In the genomic region with DNA sequence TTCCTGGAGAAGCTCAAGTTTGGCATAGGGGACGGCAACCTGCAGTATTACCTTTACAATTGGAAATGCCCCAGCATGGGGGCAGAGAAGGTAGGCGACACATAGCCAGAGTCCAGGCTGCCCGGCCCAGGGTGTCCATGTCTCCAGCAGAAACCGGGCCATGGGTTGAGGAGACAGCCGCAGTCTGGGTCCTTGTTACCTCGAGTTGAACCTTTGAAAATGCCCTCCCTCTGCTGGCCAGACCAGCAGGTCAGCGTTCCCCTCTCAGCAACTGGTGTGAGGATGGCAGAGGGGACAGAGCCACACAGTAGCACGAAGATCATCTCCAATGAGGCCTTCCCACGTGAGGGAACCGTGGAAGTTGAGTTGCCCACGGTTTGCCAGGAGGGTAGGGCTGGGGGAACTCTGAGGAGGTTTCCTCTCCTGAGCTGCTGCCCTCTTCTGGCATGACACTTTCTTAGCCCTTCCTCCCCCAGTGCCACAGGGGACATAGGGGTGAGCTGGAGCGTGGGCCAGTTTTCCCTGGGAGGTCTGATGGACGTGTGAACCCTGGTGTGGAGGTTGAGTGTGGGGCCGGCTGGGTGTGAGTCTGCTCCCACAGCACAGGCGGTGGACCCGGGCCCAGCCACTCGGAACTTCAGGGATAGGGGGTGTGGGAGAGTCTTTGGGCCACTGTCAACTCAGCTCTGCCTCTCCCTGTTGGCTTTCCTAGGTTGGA, we compare ENCODE assay signal across 18 cellular contexts. TPM values are rescaled to one million over a fixed set of nuclear protein-coding genes. Genes with fewer than 3 reads are reported as not detected.
A peak's percentile ranks its signal among the peaks of the same experiment; 100 is the strongest.
DNase-seq lines count a peak whose midpoint lies in the region; ATAC-seq, FAIRE-seq and TF ChIP-seq lines count a peak whose summit lies in the region.
"Had no signal": no experiment of that assay in that cellular context is flagged by ENCODE, and none has a peak within 500 bp of the region (broad histone marks: within the 10 kb centered on the region; RNA-seq: fewer than 3 reads in every experiment).

No MANE protein-coding gene starts in this region.

- H3K27ac ChIP-seq in RWPE2 (ENCODE audit: poor library complexity, severe bottlenecking) (no peak overlapping the region), HepG2 (ENCODE audit: extremely low read length, insufficient read depth, low read length) (no peak overlapping the region)
- H3K27ac ChIP-seq: epithelial cell of prostate had no signal

- H3K9me3 ChIP-seq in RWPE2 (ENCODE audit: severe bottlenecking) (no peaks in the 10 kb centered on the region), HepG2 (ENCODE audit: low read length) (no peaks in the 10 kb centered on the region)

- CTCF ChIA-PET in HepG2 (lab: Yijun Ruan, JAX; ENCODE audit: low intra/inter-chr PET ratio, low total read pairs) = interaction anchor here (1.0 kb wide), 1 partner anchor 28 kb away, joined by 3 read pairs; a partner anchor contains a TSS

- no TSS peak for BruUV-seq in HepG2 (replicated peaks; lab: Mats Ljungman, UMichigan)

- H3K4me3 ChIP-seq in RWPE2 (ENCODE audit: severe bottlenecking) = no peak overlapping the region
- H3K4me3 ChIP-seq in HepG2 (replicated peaks in 1 of 3; ENCODE audit: insufficient read depth in 1 of 3, low read depth in 2 of 3, low read length in 3 of 3) = no peak overlapping the region

- TF ChIP-seq CTCF in GM12872 (IDR thresholded peaks at IDR 0.05; ENCODE audit: insufficient read depth, low read depth, low read length) = 0 out of 3 replicates have a peak, but pooled peaks have one; percentile 4
- peak; percentile 14 for TF ChIP-seq CTCF in RWPE2 (IDR thresholded peaks at IDR 0.05; ENCODE audit: poor library complexity, severe bottlenecking)
- peak; percentile 24; the same call in 1 of the 2 replicates for TF ChIP-seq CTCF in HepG2 (CRISPR knock-in tag; IDR thresholded peaks at IDR 0.05)

- no peak overlapping the region for H3K4me2 ChIP-seq in HepG2 (ENCODE audit: low read depth, low read length)

- in situ Hi-C loops in HepG2 (cut with HindIII; ENCODE audit: extremely low pct_ligation_motif_present, low pct_unique_long_range_greater_than_20kb) = loop anchor here (10.0 kb wide), 1 partner anchor 180 kb away; no protein-coding TSS in a partner anchor

- peak; percentile 6; the same call in 1 of the 3 replicates for ATAC-seq in RWPE2 (ENCODE audit: low read depth)
- no peak for ATAC-seq in HepG2

- 96% methylated on average over 17 of the region's 17 CpGs for WGBS in HepG2 (ENCODE audit: low lambda C conversion rate)

- no peaks in the 10 kb centered on the region for H4K20me1 ChIP-seq in HepG2 (ENCODE audit: insufficient read depth, low read length)

- intact Hi-C loops in HepG2 (cut with micrococcal nuclease; ENCODE audit: unreplicated experiment) = no loop called here

- H3K36me3 ChIP-seq in RWPE2 (ENCODE audit: low read depth) (peaks cover 86% of the 10 kb centered on the region), HepG2 (replicated peaks in 1 of 2; ENCODE audit: control insufficient read depth in 1 of 2, insufficient read depth in 2 of 2, low read length in 2 of 2) (peaks cover 41 to 61% of the 10 kb centered on the region in 2 experiments)

- no peaks in the 10 kb centered on the region for H3K79me2 ChIP-seq in HepG2 (ENCODE audit: insufficient read depth, low read length)

- H3K4me1 ChIP-seq in RWPE2 (ENCODE audit: insufficient read depth, poor library complexity, severe bottlenecking) = no peaks in the 10 kb centered on the region
- H3K4me1 ChIP-seq in HepG2 (ENCODE audit: insufficient read depth, low read length) = peaks cover 30% of the 10 kb centered on the region

- no peak for TF ChIP-seq EP300 in HepG2 (IDR thresholded peaks at IDR 0.05; ENCODE audit: low read depth in 2 of 2, low read length in 2 of 2)
- TF ChIP-seq EP300 in HepG2 (CRISPR knock-in tag; IDR thresholded peaks at IDR 0.05; ENCODE audit: borderline replicate concordance) = no peak

- FAIRE-seq in HepG2 (lab: Jason Lieb, UNC) = no peak
- FAIRE-seq: D721Med, GM18507, RCC 7860 had no signal

- H3K27me3 ChIP-seq in RWPE2 (ENCODE audit: insufficient read depth, poor library complexity, severe bottlenecking) (no peaks in the 10 kb centered on the region), HepG2 (ENCODE audit: control insufficient read depth in 1 of 2, insufficient read depth in 2 of 2, low read length in 2 of 2) (no peaks in the 10 kb centered on the region)

- DNase-seq in RWPE2 (ENCODE audit: low spot score) (no peak), HepG2 (ENCODE audit: low spot score) (no peak), NCI-H526 treated with DMSO at 0.1 percent for 48 hours (lab: John Stamatoyannopoulos, UW) (no peak), NCI-H82 (lab: John Stamatoyannopoulos, UW) (no peak)
- no peak for DNase-seq in activated CD4-positive, alpha-beta T cell treated with anti-CD3 and anti-CD28 coated beads for 48 hours
- DNase-seq: activated B cell treated with CpG ODN at 0.5 μM for 24 hours; activated effector memory CD4-positive, alpha-beta T cell treated with anti-CD3 and anti-CD28 coated beads, Interleukin-2, amount 50 U/mL, for 16 hours; aorta; cortex of kidney; NCI-H526; retina; stimulated activated CD4-positive, alpha-beta T cell treated with anti-CD3 and anti-CD28 coated beads, Interleukin-1b, Interleukin-23, amount 100 ng/mL, for 48 hours; T-helper 1 cell had no signal

- TF ChIP-seq RAD21 in HepG2 (CRISPR knock-in tag; IDR thresholded peaks at IDR 0.05) = no peak

- H2AFZ ChIP-seq in HepG2 (ENCODE audit: low read length) = no peak overlapping the region

- no peak overlapping the region for H3K9ac ChIP-seq in HepG2 (ENCODE audit: insufficient read depth, low read depth, low read length)

- POLR2A ChIA-PET in HepG2 (lab: Yijun Ruan, JAX) = interaction anchor here (1.6 kb wide), 1 partner anchor 44 kb away, joined by 4 read pairs; a partner anchor contains a TSS

- no peak for TF ChIP-seq POLR2A in HepG2 (IDR thresholded peaks at IDR 0.05; ENCODE audit: insufficient read depth in 1 of 2, low read depth in 2 of 2, low read length in 2 of 2)

RNA-seq across cellular contexts. Expression of a gene that starts 27.2 kb away (rescaled TPM):
- total RNA-seq in HepG2 (2016; rRNA removed; fragmentation: Illumina TruSeq; extraction: Trizol) = 5.5 and 11.3 TPM in 2 replicates
- total RNA-seq in HepG2 (2016; cell fraction: cytosol; rRNA removed; fragmentation: Illumina TruSeq; extraction: Trizol; ENCODE audit: low read depth) = 5.6 and 8.7 TPM in 2 replicates
- total RNA-seq in HepG2 (2016; cell fraction: insoluble cytoplasmic fraction; rRNA removed; fragmentation: Illumina TruSeq; extraction: Trizol) = 6.2 and 9.4 TPM in 2 replicates
- 23.5 and 28.9 TPM in 2 replicates for total RNA-seq in HepG2 (2016; cell fraction: membrane; rRNA removed; fragmentation: Illumina TruSeq; extraction: Trizol)
- total RNA-seq in HepG2 (2016; cell fraction: nucleus; rRNA removed; fragmentation: Illumina TruSeq; extraction: Trizol) = 4.2 and 4.3 TPM in 2 replicates
- 39.1 and 46.1 TPM in 2 replicates for polyA plus RNA-seq in HepG2 (2011; rRNA removed)
- polyA plus RNA-seq in HepG2 (2011; cell fraction: cytosol; rRNA removed) = 28.6 and 40.9 TPM in 2 replicates
- 37.4 and 43.6 TPM in 2 replicates for polyA plus RNA-seq in HepG2 (2011; cell fraction: nucleus; rRNA removed)
- 8.5 and 22.4 TPM in 2 replicates for polyA plus RNA-seq in HepG2 (2012)
- 17.4 and 19.5 TPM in 2 replicates for polyA plus RNA-seq in HepG2 (2016; cell fraction: cytosol; fragmentation: Illumina TruSeq; extraction: Trizol; ENCODE audit: low read depth)
- 14.0 and 24.9 TPM in 2 replicates for polyA plus RNA-seq in HepG2 (2016; cell fraction: insoluble cytoplasmic fraction; fragmentation: Illumina TruSeq; extraction: Trizol; ENCODE audit: low read depth)
- polyA plus RNA-seq in HepG2 (2016; cell fraction: membrane; fragmentation: Illumina TruSeq; extraction: Trizol; ENCODE audit: low read depth) = 30.5 and 46.5 TPM in 2 replicates
- 24.9 and 28.4 TPM in 2 replicates for polyA plus RNA-seq in HepG2 (2016; cell fraction: nucleus; fragmentation: Illumina TruSeq; extraction: Trizol; ENCODE audit: insufficient read depth, low read depth)
- polyA minus RNA-seq in HepG2 (2011; rRNA and poly(A)+ RNA removed; ENCODE audit: low replicate concordance) = 68.8 and 256 TPM in 2 replicates
- 26.0 and 39.9 TPM in 2 replicates for polyA minus RNA-seq in HepG2 (2011; cell fraction: cytosol; rRNA and poly(A)+ RNA removed)
- polyA minus RNA-seq in HepG2 (2011; cell fraction: nucleus; rRNA and poly(A)+ RNA removed) = 13.4 and 15.7 TPM in 2 replicates

RNA-seq across cellular contexts. Expression of a gene that starts 30.4 kb away (rescaled TPM):
- total RNA-seq in HepG2 (2016; rRNA removed; fragmentation: Illumina TruSeq; extraction: Trizol) = 8.8 and 16.1 TPM in 2 replicates
- total RNA-seq in HepG2 (2016; cell fraction: cytosol; rRNA removed; fragmentation: Illumina TruSeq; extraction: Trizol; ENCODE audit: low read depth) = 8.0 and 13.0 TPM in 2 replicates
- 9.5 and 14.6 TPM in 2 replicates for total RNA-seq in HepG2 (2016; cell fraction: insoluble cytoplasmic fraction; rRNA removed; fragmentation: Illumina TruSeq; extraction: Trizol)
- 12.4 and 18.3 TPM in 2 replicates for total RNA-seq in HepG2 (2016; cell fraction: membrane; rRNA removed; fragmentation: Illumina TruSeq; extraction: Trizol)
- 15.2 and 17.1 TPM in 2 replicates for total RNA-seq in HepG2 (2016; cell fraction: nucleus; rRNA removed; fragmentation: Illumina TruSeq; extraction: Trizol)
- polyA plus RNA-seq in HepG2 (2011; rRNA removed) = 26.9 and 34.1 TPM in 2 replicates
- polyA plus RNA-seq in HepG2 (2011; cell fraction: cytosol; rRNA removed) = 12.2 and 17.4 TPM in 2 replicates
- 71.5 and 77.5 TPM in 2 replicates for polyA plus RNA-seq in HepG2 (2011; cell fraction: nucleus; rRNA removed)
- polyA plus RNA-seq in HepG2 (2012) = 16.9 and 20.5 TPM in 2 replicates
- polyA plus RNA-seq in HepG2 (2016; cell fraction: cytosol; fragmentation: Illumina TruSeq; extraction: Trizol; ENCODE audit: low read depth) = 9.2 and 14.3 TPM in 2 replicates
- polyA plus RNA-seq in HepG2 (2016; cell fraction: insoluble cytoplasmic fraction; fragmentation: Illumina TruSeq; extraction: Trizol; ENCODE audit: low read depth) = 9.9 and 13.7 TPM in 2 replicates
- 10.5 and 15.2 TPM in 2 replicates for polyA plus RNA-seq in HepG2 (2016; cell fraction: membrane; fragmentation: Illumina TruSeq; extraction: Trizol; ENCODE audit: low read depth)
- 36.2 and 39.6 TPM in 2 replicates for polyA plus RNA-seq in HepG2 (2016; cell fraction: nucleus; fragmentation: Illumina TruSeq; extraction: Trizol; ENCODE audit: insufficient read depth, low read depth)
- polyA minus RNA-seq in HepG2 (2011; rRNA and poly(A)+ RNA removed; ENCODE audit: low replicate concordance) = 6.9 and 21.9 TPM in 2 replicates
- 8.3 and 8.4 TPM in 2 replicates for polyA minus RNA-seq in HepG2 (2011; cell fraction: cytosol; rRNA and poly(A)+ RNA removed)
- 26.9 and 36.2 TPM in 2 replicates for polyA minus RNA-seq in HepG2 (2011; cell fraction: nucleus; rRNA and poly(A)+ RNA removed)

RNA-seq across cellular contexts. Expression of a gene that starts 43.2 kb away (rescaled TPM):
- total RNA-seq in HepG2 (2016; rRNA removed; fragmentation: Illumina TruSeq; extraction: Trizol) = 10.5 and 14.8 TPM in 2 replicates
- 2.7 and 3.3 TPM in 2 replicates for total RNA-seq in HepG2 (2016; cell fraction: cytosol; rRNA removed; fragmentation: Illumina TruSeq; extraction: Trizol; ENCODE audit: low read depth)
- 11.7 and 13.0 TPM in 2 replicates for total RNA-seq in HepG2 (2016; cell fraction: insoluble cytoplasmic fraction; rRNA removed; fragmentation: Illumina TruSeq; extraction: Trizol)
- total RNA-seq in HepG2 (2016; cell fraction: membrane; rRNA removed; fragmentation: Illumina TruSeq; extraction: Trizol) = 8.9 and 9.5 TPM in 2 replicates
- total RNA-seq in HepG2 (2016; cell fraction: nucleus; rRNA removed; fragmentation: Illumina TruSeq; extraction: Trizol) = 13.8 and 14.0 TPM in 2 replicates
- polyA plus RNA-seq in HepG2 (2011; rRNA removed) = 16.3 and 16.6 TPM in 2 replicates
- polyA plus RNA-seq in HepG2 (2011; cell fraction: cytosol; rRNA removed) = 13.7 and 14.0 TPM in 2 replicates
- 34.1 and 37.3 TPM in 2 replicates for polyA plus RNA-seq in HepG2 (2011; cell fraction: nucleus; rRNA removed)
- 17.5 and 20.8 TPM in 2 replicates for polyA plus RNA-seq in HepG2 (2012)
- polyA plus RNA-seq in HepG2 (2016; cell fraction: cytosol; fragmentation: Illumina TruSeq; extraction: Trizol; ENCODE audit: low read depth) = 2.7 and 3.3 TPM in 2 replicates
- 36.1 and 41.5 TPM in 2 replicates for polyA plus RNA-seq in HepG2 (2016; cell fraction: insoluble cytoplasmic fraction; fragmentation: Illumina TruSeq; extraction: Trizol; ENCODE audit: low read depth)
- 10.3 and 12.9 TPM in 2 replicates for polyA plus RNA-seq in HepG2 (2016; cell fraction: membrane; fragmentation: Illumina TruSeq; extraction: Trizol; ENCODE audit: low read depth)
- 51.0 and 51.8 TPM in 2 replicates for polyA plus RNA-seq in HepG2 (2016; cell fraction: nucleus; fragmentation: Illumina TruSeq; extraction: Trizol; ENCODE audit: insufficient read depth, low read depth)
- 8.8 and 11.0 TPM in 2 replicates for polyA minus RNA-seq in HepG2 (2011; rRNA and poly(A)+ RNA removed; ENCODE audit: low replicate concordance)
- 10.7 and 11.5 TPM in 2 replicates for polyA minus RNA-seq in HepG2 (2011; cell fraction: cytosol; rRNA and poly(A)+ RNA removed)
- polyA minus RNA-seq in HepG2 (2011; cell fraction: nucleus; rRNA and poly(A)+ RNA removed) = 17.1 and 27.5 TPM in 2 replicates

RNA-seq across cellular contexts. Expression of a gene that starts 43.9 kb away (rescaled TPM):
- 142 and 194 TPM in 2 replicates for total RNA-seq in HepG2 (2016; rRNA removed; fragmentation: Illumina TruSeq; extraction: Trizol)
- 26.5 and 28.3 TPM in 2 replicates for total RNA-seq in HepG2 (2016; cell fraction: cytosol; rRNA removed; fragmentation: Illumina TruSeq; extraction: Trizol; ENCODE audit: low read depth)
- 140 and 195 TPM in 2 replicates for total RNA-seq in HepG2 (2016; cell fraction: insoluble cytoplasmic fraction; rRNA removed; fragmentation: Illumina TruSeq; extraction: Trizol)
- 38.6 and 40.6 TPM in 2 replicates for total RNA-seq in HepG2 (2016; cell fraction: membrane; rRNA removed; fragmentation: Illumina TruSeq; extraction: Trizol)
- total RNA-seq in HepG2 (2016; cell fraction: nucleus; rRNA removed; fragmentation: Illumina TruSeq; extraction: Trizol) = 107 and 123 TPM in 2 replicates
- polyA plus RNA-seq in HepG2 (2011; rRNA removed) = 71.9 and 75.7 TPM in 2 replicates
- polyA plus RNA-seq in HepG2 (2011; cell fraction: cytosol; rRNA removed) = 38.6 and 40.9 TPM in 2 replicates
- 44.4 and 51.3 TPM in 2 replicates for polyA plus RNA-seq in HepG2 (2011; cell fraction: nucleus; rRNA removed)
- 109 and 117 TPM in 2 replicates for polyA plus RNA-seq in HepG2 (2012)
- polyA plus RNA-seq in HepG2 (2016; cell fraction: cytosol; fragmentation: Illumina TruSeq; extraction: Trizol; ENCODE audit: low read depth) = 13.3 and 16.4 TPM in 2 replicates
- polyA plus RNA-seq in HepG2 (2016; cell fraction: insoluble cytoplasmic fraction; fragmentation: Illumina TruSeq; extraction: Trizol; ENCODE audit: low read depth) = 189 and 216 TPM in 2 replicates
- 22.9 and 24.5 TPM in 2 replicates for polyA plus RNA-seq in HepG2 (2016; cell fraction: membrane; fragmentation: Illumina TruSeq; extraction: Trizol; ENCODE audit: low read depth)
- 111 and 125 TPM in 2 replicates for polyA plus RNA-seq in HepG2 (2016; cell fraction: nucleus; fragmentation: Illumina TruSeq; extraction: Trizol; ENCODE audit: insufficient read depth, low read depth)
- 63.5 and 95.4 TPM in 2 replicates for polyA minus RNA-seq in HepG2 (2011; rRNA and poly(A)+ RNA removed; ENCODE audit: low replicate concordance)
- 254 and 276 TPM in 2 replicates for polyA minus RNA-seq in HepG2 (2011; cell fraction: cytosol; rRNA and poly(A)+ RNA removed)
- 44.7 and 70.7 TPM in 2 replicates for polyA minus RNA-seq in HepG2 (2011; cell fraction: nucleus; rRNA and poly(A)+ RNA removed)

RNA-seq across cellular contexts. Expression of a gene that starts 53.6 kb away (rescaled TPM):
- total RNA-seq in HepG2 (2016; rRNA removed; fragmentation: Illumina TruSeq; extraction: Trizol) = 29.2 and 31.1 TPM in 2 replicates
- 17.8 and 18.9 TPM in 2 replicates for total RNA-seq in HepG2 (2016; cell fraction: cytosol; rRNA removed; fragmentation: Illumina TruSeq; extraction: Trizol; ENCODE audit: low read depth)
- total RNA-seq in HepG2 (2016; cell fraction: insoluble cytoplasmic fraction; rRNA removed; fragmentation: Illumina TruSeq; extraction: Trizol) = 29.3 and 30.4 TPM in 2 replicates
- 31.0 and 36.7 TPM in 2 replicates for total RNA-seq in HepG2 (2016; cell fraction: membrane; rRNA removed; fragmentation: Illumina TruSeq; extraction: Trizol)
- total RNA-seq in HepG2 (2016; cell fraction: nucleus; rRNA removed; fragmentation: Illumina TruSeq; extraction: Trizol) = 13.3 and 14.3 TPM in 2 replicates
- polyA plus RNA-seq in HepG2 (2011; rRNA removed) = 25.9 and 30.2 TPM in 2 replicates
- polyA plus RNA-seq in HepG2 (2011; cell fraction: cytosol; rRNA removed) = 27.0 and 35.9 TPM in 2 replicates
- 35.9 and 42.1 TPM in 2 replicates for polyA plus RNA-seq in HepG2 (2011; cell fraction: nucleus; rRNA removed)
- polyA plus RNA-seq in HepG2 (2012) = 21.9 and 25.6 TPM in 2 replicates
- polyA plus RNA-seq in HepG2 (2016; cell fraction: cytosol; fragmentation: Illumina TruSeq; extraction: Trizol; ENCODE audit: low read depth) = 14.2 and 18.1 TPM in 2 replicates
- 30.0 and 35.6 TPM in 2 replicates for polyA plus RNA-seq in HepG2 (2016; cell fraction: insoluble cytoplasmic fraction; fragmentation: Illumina TruSeq; extraction: Trizol; ENCODE audit: low read depth)
- polyA plus RNA-seq in HepG2 (2016; cell fraction: membrane; fragmentation: Illumina TruSeq; extraction: Trizol; ENCODE audit: low read depth) = 26.8 and 28.1 TPM in 2 replicates
- 28.5 and 31.2 TPM in 2 replicates for polyA plus RNA-seq in HepG2 (2016; cell fraction: nucleus; fragmentation: Illumina TruSeq; extraction: Trizol; ENCODE audit: insufficient read depth, low read depth)
- 34.7 and 107 TPM in 2 replicates for polyA minus RNA-seq in HepG2 (2011; rRNA and poly(A)+ RNA removed; ENCODE audit: low replicate concordance)
- polyA minus RNA-seq in HepG2 (2011; cell fraction: cytosol; rRNA and poly(A)+ RNA removed) = 36.1 and 39.1 TPM in 2 replicates
- polyA minus RNA-seq in HepG2 (2011; cell fraction: nucleus; rRNA and poly(A)+ RNA removed) = 14.9 and 19.5 TPM in 2 replicates
